In the genomic region with DNA sequence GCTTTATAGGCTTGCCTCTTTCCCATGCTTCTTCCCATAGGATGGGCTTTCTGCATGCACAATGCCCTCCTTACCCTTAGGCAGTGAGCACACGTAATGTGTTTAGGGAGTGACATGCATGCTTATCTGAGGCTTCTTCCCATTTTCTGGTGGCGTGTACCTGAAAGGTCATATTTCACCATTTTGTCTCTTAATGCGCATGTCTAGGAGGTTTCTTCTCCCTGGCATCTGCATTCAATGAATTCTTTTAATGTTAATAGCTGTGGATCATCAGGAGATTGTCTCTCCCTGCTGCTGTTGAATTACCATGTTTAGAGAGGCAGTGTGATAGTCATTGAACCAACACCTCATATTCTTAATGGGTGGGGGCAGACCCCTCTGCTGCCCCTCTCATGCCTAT, we compare ENCODE assay signal across 37 cellular contexts.
DNase-seq lines count a peak whose midpoint lies in the region; ATAC-seq, FAIRE-seq and TF ChIP-seq lines count a peak whose summit lies in the region.
"Had no signal": no experiment of that assay in that cellular context is flagged by ENCODE, and none has a peak within 500 bp of the region (broad histone marks: within the 10 kb centered on the region; RNA-seq: fewer than 3 reads in every experiment).

No MANE protein-coding gene starts in this region.

- H3K9me3 Mint-ChIP-seq in GM23338: peaks cover 28% of the 10 kb centered on the region
- H3K9me3 Mint-ChIP-seq in WTC11: peaks cover 13% of the 10 kb centered on the region
- H3K9me3 Mint-ChIP-seq: CD4-positive, alpha-beta T cell; CD8-positive, alpha-beta T cell had no signal

- no peak overlapping the region for H2AK5ac ChIP-seq in mesendoderm (ENCODE audit: low read length)

- TF ChIP-seq RAD21 in K562 (CRISPR knock-in tag; conservative IDR thresholded peaks at IDR 0.05 in 1 of 2, IDR thresholded peaks at IDR 0.05 in 1 of 2): no peak

- WGBS in K562 (ENCODE audit: insufficient coverage, low coverage, missing lambda C conversion rate): 2% methylated on average over 3 of the region's 3 CpGs
- no CpG with 5 or more reads among the region's 3 CpGs for WGBS in mesendoderm (ENCODE audit: extremely low coverage, insufficient coverage, low lambda C conversion rate)
- 42% methylated on average over 3 of the region's 3 CpGs for WGBS in mammary epithelial cell (ENCODE audit: low coverage, missing lambda C conversion rate)

- no peak for TF ChIP-seq POLR2A in K562 (conservative IDR thresholded peaks at IDR 0.05)

- peaks cover 9% of the 10 kb centered on the region for H3K4me1 ChIP-seq in GM23338 (ENCODE audit: insufficient read depth)
- H3K4me1 ChIP-seq in K562 (replicated peaks in 1 of 2; ENCODE audit: control insufficient read depth in 2 of 2, insufficient read depth in 2 of 2, low read length in 2 of 2): no peaks in the 10 kb centered on the region; a peak in 1 of 5 replicates
- no peaks in the 10 kb centered on the region for H3K4me1 ChIP-seq in mesendoderm (ENCODE audit: control insufficient read depth, low read depth, low read length)
- H3K4me1 ChIP-seq in mammary epithelial cell (ENCODE audit: insufficient read depth, low read length): no peaks in the 10 kb centered on the region
- H3K4me1 ChIP-seq: A549; BE2C; BLaER1; BLaER1 treated with 17β-estradiol and CSF1 and Interleukin-3, amounts not matched to agents 10 nM and 100 nM; Caco-2 had no signal

- H3K4me2 ChIP-seq in GM23338: no peak overlapping the region
- no peak overlapping the region; the same call in 1 of the 2 replicates for H3K4me2 ChIP-seq in K562 (ENCODE audit: insufficient read depth, low read length)
- H3K4me2 ChIP-seq in mesendoderm (ENCODE audit: low read length): no peak overlapping the region
- H3K4me2 ChIP-seq in mammary epithelial cell (ENCODE audit: insufficient read depth, low read depth, low read length): no peak overlapping the region
- H3K4me2 ChIP-seq: A549; BLaER1; BLaER1 treated with 17β-estradiol and CSF1 and Interleukin-3, amounts not matched to agents 10 nM and 100 nM had no signal

- no peaks in the 10 kb centered on the region for H3K9me1 ChIP-seq in K562 (ENCODE audit: control insufficient read depth, insufficient read depth, low read length)

- H3K27ac Mint-ChIP-seq in GM23338: no peak overlapping the region
- no peak overlapping the region for H3K27ac Mint-ChIP-seq in WTC11
- H3K27ac Mint-ChIP-seq: B cell; CD14-positive monocyte; CD4-positive, alpha-beta memory T cell; CD4-positive, alpha-beta T cell; CD4-positive, CD25-positive, alpha-beta regulatory T cell; CD8-positive, alpha-beta memory T cell; CD8-positive, alpha-beta T cell had no signal

- H3K79me2 ChIP-seq in GM23338 (replicated peaks; ENCODE audit: insufficient read depth): no peaks in the 10 kb centered on the region
- no peaks in the 10 kb centered on the region for H3K79me2 ChIP-seq in K562 (ENCODE audit: control insufficient read depth, insufficient read depth, low read length)
- H3K79me2 ChIP-seq in mesendoderm (ENCODE audit: control insufficient read depth, insufficient read depth, low read length): no peaks in the 10 kb centered on the region
- no peaks in the 10 kb centered on the region for H3K79me2 ChIP-seq in mammary epithelial cell (ENCODE audit: insufficient read depth, low read length)

- H3K36me3 ChIP-seq in GM23338 (ENCODE audit: insufficient read depth) (no peaks in the 10 kb centered on the region; the same call in 1 of the 2 replicates), K562 (ENCODE audit: control insufficient read depth, insufficient read depth, low read length) (no peaks in the 10 kb centered on the region), mesendoderm (ENCODE audit: control insufficient read depth, insufficient read depth, low read length) (no peaks in the 10 kb centered on the region), mammary epithelial cell (ENCODE audit: insufficient read depth, low read length) (no peaks in the 10 kb centered on the region)
- H3K36me3 ChIP-seq: BE2C; BLaER1; BLaER1 treated with 17β-estradiol and CSF1 and Interleukin-3, amounts not matched to agents 10 nM and 100 nM had no signal

- H2BK15ac ChIP-seq in mesendoderm (replicated peaks; ENCODE audit: low read depth): no peak overlapping the region

- H3K27me3 ChIP-seq in GM23338 (ENCODE audit: insufficient read depth) (no peaks in the 10 kb centered on the region), K562 (ENCODE audit: control insufficient read depth in 2 of 2, insufficient read depth in 2 of 2, low read length in 2 of 2) (0 out of 5 replicates have a peak, but pooled peaks cover 0 to 2% of the 10 kb centered on the region in 2 experiments), mesendoderm (ENCODE audit: insufficient read depth, low read length, poor library complexity) (no peaks in the 10 kb centered on the region), mammary epithelial cell (ENCODE audit: insufficient read depth, low read length) (no peaks in the 10 kb centered on the region)
- H3K27me3 ChIP-seq: BE2C; BLaER1; BLaER1 treated with 17β-estradiol and CSF1 and Interleukin-3, amounts not matched to agents 10 nM and 100 nM had no signal

- intact Hi-C loops in K562 (cut with micrococcal nuclease) (no loop called here), mammary epithelial cell (cut with micrococcal nuclease) (no loop called here)

- no peaks in the 10 kb centered on the region for H3K9me3 ChIP-seq in K562 (replicated peaks; ENCODE audit: control insufficient read depth, insufficient read depth, low read depth, low read length)
- no peaks in the 10 kb centered on the region for H3K9me3 ChIP-seq in mammary epithelial cell (replicated peaks; ENCODE audit: insufficient read depth, low read length)
- H3K9me3 ChIP-seq: A549, BE2C, Caco-2 had no signal

- H3K4me3 ChIP-seq in GM23338 (no peak overlapping the region), K562 (no peak overlapping the region), mesendoderm (ENCODE audit: low read length) (no peak overlapping the region), mammary epithelial cell (replicated peaks in 1 of 3; ENCODE audit: insufficient read depth in 1 of 3, low read depth in 2 of 3, low read length in 3 of 3) (no peak overlapping the region)
- H3K4me3 ChIP-seq: A549; BLaER1; BLaER1 treated with 17β-estradiol and CSF1 and Interleukin-3, amounts not matched to agents 10 nM and 100 nM had no signal

- H3K79me1 ChIP-seq in mesendoderm (ENCODE audit: low read length): no peaks in the 10 kb centered on the region

- no peak overlapping the region for H4K8ac ChIP-seq in mesendoderm (ENCODE audit: low read depth, low read length)

- no peak for TF ChIP-seq EP300 in K562 (IDR thresholded peaks at IDR 0.05; ENCODE audit: low read length)

- POLR2A ChIA-PET in WTC11 (lab: Charles Lee): no interaction called here
- POLR2A ChIA-PET in K562 (lab: Yijun Ruan, JAX): no interaction called here

- H3K36me3 Mint-ChIP-seq in GM23338 (ENCODE audit: low read depth): peaks cover 18% of the 10 kb centered on the region; the same call in 2 of the 3 replicates
- H3K36me3 Mint-ChIP-seq in WTC11: peaks cover 3% of the 10 kb centered on the region
- H3K36me3 Mint-ChIP-seq: CD14-positive monocyte; CD4-positive, CD25-positive, alpha-beta regulatory T cell; CD8-positive, alpha-beta memory T cell; CD8-positive, alpha-beta T cell had no signal

- dilution Hi-C loops in mammary epithelial cell (cut with HindIII; ENCODE audit: low sequenced_read_pairs): no loop called here

- H4K20me1 ChIP-seq in GM23338 (replicated peaks; ENCODE audit: insufficient read depth) (no peaks in the 10 kb centered on the region), K562 (replicated peaks; ENCODE audit: control insufficient read depth, insufficient read depth, low read length) (no peaks in the 10 kb centered on the region), mammary epithelial cell (ENCODE audit: insufficient read depth, low read length) (no peaks in the 10 kb centered on the region)
- H4K20me1 ChIP-seq: BLaER1; BLaER1 treated with 17β-estradiol and CSF1 and Interleukin-3, amounts not matched to agents 10 nM and 100 nM had no signal

- DNase-seq in GM23338 (ENCODE audit: low spot score) (no peak), WTC11 (ENCODE audit: low spot score) (no peak), K562 (ENCODE audit: extremely low read depth in 1 of 4, low spot score in 3 of 4) (no peak), mesendoderm (peak; percentile 21), NCI-H187 treated with DMSO at 0.1 percent for 48 hours (lab: John Stamatoyannopoulos, UW) (no peak), mammary epithelial cell (no peak), hepatic stellate cell (ENCODE audit: low spot score) (no peak), glomerular visceral epithelial cell (ENCODE audit: extremely low spot score) (no peak)
- DNase-seq: 8988T; ACHN; AML-193; BE2C; C1 segment of cervical spinal cord; Caco-2; Calu3; CD4-positive, alpha-beta memory T cell; CD4-positive, alpha-beta T cell; CD4-positive, CD25-positive, alpha-beta regulatory T cell; CD8-positive, alpha-beta memory T cell; CD8-positive, alpha-beta T cell; COR-L47; DMS 273 treated with DMSO at 0.1 percent for 48 hours; DMS153; DMS53; DMS79; DMS79 treated with DMSO at 0.1 percent for 48 hours; DND-41; EL had no signal

- ATAC-seq in GM23338 (no peak), WTC11 (peak; percentile 46), K562 (no peak)
- ATAC-seq: A549; CD8-positive, alpha-beta T cell had no signal

- H3K9me2 ChIP-seq in GM23338 (ENCODE audit: insufficient read depth): no peaks in the 10 kb centered on the region

- H2AFZ ChIP-seq in GM23338: 0 out of 2 replicates have a peak overlapping the region, but pooled peaks have one; percentile 52
- peak overlapping the region; percentile 72; the same call in 1 of the 2 replicates for H2AFZ ChIP-seq in K562 (ENCODE audit: low read depth, low read length)
- H2AFZ ChIP-seq in mammary epithelial cell (ENCODE audit: low read depth, low read length): no peak overlapping the region

- no peak overlapping the region for H3K23ac ChIP-seq in mesendoderm (ENCODE audit: low read length)

- CTCF ChIA-PET in WTC11 (lab: Charles Lee): no interaction called here
- CTCF ChIA-PET in K562 (lab: Yijun Ruan, JAX; ENCODE audit: low intra/inter-chr PET ratio): no interaction called here
- CTCF ChIA-PET in mammary epithelial cell (lab: Charles Lee; ENCODE audit: low non-redundant PET): no interaction called here

- no peak for TF ChIP-seq CTCF in GM23338 (conservative IDR thresholded peaks at IDR 0.05; ENCODE audit: low read depth in 2 of 2)
- TF ChIP-seq CTCF in WTC11 (IDR thresholded peaks at IDR 0.05): no peak
- TF ChIP-seq CTCF in K562 (IDR thresholded peaks at IDR 0.05 in 2 of 3, conservative IDR thresholded peaks at IDR 0.05 in 1 of 3; ENCODE audit: insufficient read depth in 2 of 3, low read depth in 1 of 3, low read length in 3 of 3): no peak
- TF ChIP-seq CTCF in mammary epithelial cell (conservative IDR thresholded peaks at IDR 0.05 in 1 of 2, IDR thresholded peaks at IDR 0.05 in 1 of 2; ENCODE audit: extremely low read depth in 1 of 2, insufficient read depth in 1 of 2, low read depth in 1 of 2, low read length in 2 of 2): no peak

- H3K56ac ChIP-seq in mesendoderm (ENCODE audit: low read length): no peak overlapping the region

- H2BK120ac ChIP-seq in mesendoderm (ENCODE audit: low read depth, low read length): no peak overlapping the region

- in situ Hi-C loops in K562 (cut with MboI) (no loop called here), mammary epithelial cell (cut with MboI; ENCODE audit: low sequenced_read_pairs in 2 of 2) (no loop called here)

- BruUV-seq in K562 (replicated peaks; lab: Mats Ljungman, UMichigan): no TSS peak
- no TSS peak for BruUV-seq in mammary epithelial cell (replicated peaks; lab: Mats Ljungman, UMichigan)

- H3K4me1 Mint-ChIP-seq in GM23338 (peaks cover 5% of the 10 kb centered on the region; the same call in 1 of the 3 replicates), WTC11 (peaks cover 13% of the 10 kb centered on the region)
- H3K4me1 Mint-ChIP-seq: B cell; CD14-positive monocyte; CD4-positive, alpha-beta memory T cell; CD4-positive, CD25-positive, alpha-beta regulatory T cell; CD8-positive, alpha-beta memory T cell had no signal

- no peak overlapping the region for H2BK5ac ChIP-seq in mesendoderm (ENCODE audit: low read length)

- H3F3A ChIP-seq in GM23338 (replicated peaks; ENCODE audit: low read depth): no peaks in the 10 kb centered on the region

- H4K5ac ChIP-seq in mesendoderm (ENCODE audit: low read length): no peak overlapping the region

- no peak overlapping the region for H3K4ac ChIP-seq in mesendoderm (ENCODE audit: low read depth, low read length)

- H3K4me3 Mint-ChIP-seq in GM23338 (no peak overlapping the region), WTC11 (no peak overlapping the region)
- H3K4me3 Mint-ChIP-seq: B cell; CD14-positive monocyte; CD4-positive, alpha-beta memory T cell; CD4-positive, alpha-beta T cell; CD4-positive, CD25-positive, alpha-beta regulatory T cell; CD8-positive, alpha-beta memory T cell; CD8-positive, alpha-beta T cell had no signal

- no peak overlapping the region for H3K18ac ChIP-seq in mesendoderm (ENCODE audit: low read length)

- no peaks in the 10 kb centered on the region for H3K27me3 Mint-ChIP-seq in GM23338 (ENCODE audit: insufficient read depth, low read depth, poor library complexity)
- no peaks in the 10 kb centered on the region; the same call in 1 of the 2 replicates for H3K27me3 Mint-ChIP-seq in WTC11 (ENCODE audit: low read depth)
- H3K27me3 Mint-ChIP-seq: B cell; CD4-positive, alpha-beta memory T cell; CD4-positive, alpha-beta T cell; CD4-positive, CD25-positive, alpha-beta regulatory T cell; CD8-positive, alpha-beta memory T cell had no signal

- H3K27ac ChIP-seq in GM23338 (ENCODE audit: low read depth) (no peak overlapping the region), K562 (ENCODE audit: extremely low read depth, low read depth, low read length) (no peak overlapping the region), mesendoderm (ENCODE audit: low read depth, low read length) (no peak overlapping the region), mammary epithelial cell (ENCODE audit: insufficient read depth, low read depth, low read length) (no peak overlapping the region)
- H3K27ac ChIP-seq: 22Rv1; A549; BLaER1; BLaER1 treated with 17β-estradiol and CSF1 and Interleukin-3, amounts not matched to agents 10 nM and 100 nM; C4-2B had no signal

- H3K9ac ChIP-seq in K562 (ENCODE audit: insufficient read depth in 1 of 2, low read depth in 2 of 2, low read length in 2 of 2) (no peak overlapping the region), mesendoderm (ENCODE audit: low read length) (no peak overlapping the region), mammary epithelial cell (ENCODE audit: insufficient read depth, low read length) (no peak overlapping the region)
- H3K9ac ChIP-seq: BLaER1; BLaER1 treated with 17β-estradiol and CSF1 and Interleukin-3, amounts not matched to agents 10 nM and 100 nM had no signal

- FAIRE-seq in K562 (lab: Jason Lieb, UNC): no peak
- FAIRE-seq: A204.1, A549, D721Med had no signal
